In genomic region chr9:131657890-131658752, GRCh38 we compare ENCODE assay signal across 8 cellular contexts.
A peak's percentile ranks its signal among the peaks of the same experiment; 100 is the strongest.
DNase-seq lines count a peak whose midpoint lies in the region; ATAC-seq and TF ChIP-seq lines count a peak whose summit lies in the region.

No MANE protein-coding gene starts in this region.

- peaks cover 86 to 99% (median 96%) of the 10 kb centered on the region in 10 experiments for H3K4me1 ChIP-seq in BLaER1 treated with 17β-estradiol and CSF1 and Interleukin-3, amounts not matched to agents 10 nM and 100 nM
- H3K4me1 ChIP-seq in mucosa of rectum (ENCODE audit: control insufficient read depth in 2 of 2, insufficient read depth in 2 of 2, low read length in 2 of 2), result peaks cover 30 to 37% of the 10 kb centered on the region in 2 donors

- H3K27me3 Mint-ChIP-seq in brain, result no peaks in the 10 kb centered on the region

- H3K4me3 Mint-ChIP-seq in brain, result no peak overlapping the region

- peak overlapping the region; percentile 55 to 80 (median 76) for H3K9ac ChIP-seq in BLaER1 treated with 17β-estradiol and CSF1 and Interleukin-3, amounts not matched to agents 10 nM and 100 nM
- no peak overlapping the region for H3K9ac ChIP-seq in mucosa of rectum (ENCODE audit: low read depth in 1 of 2, low read length in 2 of 2)

- TF ChIP-seq CTCF in NB4 (IDR thresholded peaks at IDR 0.05; ENCODE audit: low read depth, low read length), result no peak
- no peak for TF ChIP-seq CTCF in brain (conservative IDR thresholded peaks at IDR 0.05)

- peaks cover 0 to 73% (median 13%) of the 10 kb centered on the region in 11 experiments; a peak in 7 of 22 replicates for H4K20me1 ChIP-seq in BLaER1 treated with 17β-estradiol and CSF1 and Interleukin-3, amounts not matched to agents 10 nM and 100 nM

- no peak for TF ChIP-seq POLR2A in NB4 (IDR thresholded peaks at IDR 0.05; ENCODE audit: extremely low read depth, insufficient read length)

- H3K9me3 Mint-ChIP-seq in brain, result no peaks in the 10 kb centered on the region

- no peaks in the 10 kb centered on the region for H3K27me3 ChIP-seq in BLaER1 treated with 17β-estradiol and CSF1 and Interleukin-3, amounts not matched to agents 10 nM and 100 nM
- no peaks in the 10 kb centered on the region for H3K27me3 ChIP-seq in mucosa of rectum (ENCODE audit: control insufficient read depth in 2 of 2, insufficient read depth in 2 of 2, low read length in 2 of 2)

- H3K36me3 Mint-ChIP-seq in brain, result peaks cover 3% of the 10 kb centered on the region

- no peak for ATAC-seq in GM18511 (IDR thresholded peaks at IDR 0.05; ENCODE audit: unreplicated experiment)
- no peak for ATAC-seq in HG02884 (IDR thresholded peaks at IDR 0.05; ENCODE audit: unreplicated experiment)
- ATAC-seq in HG03108 (IDR thresholded peaks at IDR 0.05; ENCODE audit: unreplicated experiment), result no peak
- no peak for ATAC-seq in HG02885 (IDR thresholded peaks at IDR 0.05; ENCODE audit: poor library complexity, unreplicated experiment)

- H3K9me3 ChIP-seq in BLaER1 treated with 17β-estradiol and CSF1 and Interleukin-3, amounts not matched to agents 10 nM and 100 nM (replicated peaks in 1 of 11), result peaks cover 0 to 6% (median 0%) of the 10 kb centered on the region in 11 experiments; a peak in 1 of 22 replicates
- H3K9me3 ChIP-seq in mucosa of rectum (ENCODE audit: control insufficient read depth in 2 of 2, low read length in 2 of 2), result no peaks in the 10 kb centered on the region

- peak overlapping the region in 4 of 5 experiments; percentile 18 to 89 (median 54) for H3K27ac Mint-ChIP-seq in brain

- peak; percentile 84 for DNase-seq in NB4 (ENCODE audit: low read depth)

- peaks cover 3 to 24% (median 13%) of the 10 kb centered on the region in 11 experiments; a peak in 12 of 22 replicates for H3K36me3 ChIP-seq in BLaER1 treated with 17β-estradiol and CSF1 and Interleukin-3, amounts not matched to agents 10 nM and 100 nM
- H3K36me3 ChIP-seq in mucosa of rectum (ENCODE audit: control insufficient read depth in 2 of 2, insufficient read depth in 2 of 2, low read length in 2 of 2), result no peaks in the 10 kb centered on the region

- H3K4me3 ChIP-seq in BLaER1 treated with 17β-estradiol and CSF1 and Interleukin-3, amounts not matched to agents 10 nM and 100 nM, result no peak overlapping the region
- H3K4me3 ChIP-seq in NB4 (ENCODE audit: low read depth, low read length), result no peak overlapping the region
- no peak overlapping the region for H3K4me3 ChIP-seq in mucosa of rectum (ENCODE audit: low read length in 2 of 2)

- H3K27ac ChIP-seq in BLaER1 treated with 17β-estradiol and CSF1 and Interleukin-3, amounts not matched to agents 10 nM and 100 nM, result peak overlapping the region; percentile 75 to 95 (median 89)
- H3K27ac ChIP-seq in mucosa of rectum (ENCODE audit: low read depth in 2 of 2, low read length in 2 of 2), result peak overlapping the region; percentile 26 to 40

- peaks cover 65% of the 10 kb centered on the region for H3K4me1 Mint-ChIP-seq in brain

- H3K4me2 ChIP-seq in BLaER1 treated with 17β-estradiol and CSF1 and Interleukin-3, amounts not matched to agents 10 nM and 100 nM, result peak overlapping the region; percentile 73 to 92 (median 88)

Comparison
In these comparisons a context has a peak if more than half of its experiments do, and no peak if none do; other contexts are left out.
1. H3K9ac ChIP-seq: peak in BLaER1 treated with 17β-estradiol and CSF1 and Interleukin-3, amounts not matched to agents 10 nM and 100 nM (11 of 11); none in mucosa of rectum (0 of 2).